25 cellular contexts compared by ENCODE assay signal in the genomic region with DNA sequence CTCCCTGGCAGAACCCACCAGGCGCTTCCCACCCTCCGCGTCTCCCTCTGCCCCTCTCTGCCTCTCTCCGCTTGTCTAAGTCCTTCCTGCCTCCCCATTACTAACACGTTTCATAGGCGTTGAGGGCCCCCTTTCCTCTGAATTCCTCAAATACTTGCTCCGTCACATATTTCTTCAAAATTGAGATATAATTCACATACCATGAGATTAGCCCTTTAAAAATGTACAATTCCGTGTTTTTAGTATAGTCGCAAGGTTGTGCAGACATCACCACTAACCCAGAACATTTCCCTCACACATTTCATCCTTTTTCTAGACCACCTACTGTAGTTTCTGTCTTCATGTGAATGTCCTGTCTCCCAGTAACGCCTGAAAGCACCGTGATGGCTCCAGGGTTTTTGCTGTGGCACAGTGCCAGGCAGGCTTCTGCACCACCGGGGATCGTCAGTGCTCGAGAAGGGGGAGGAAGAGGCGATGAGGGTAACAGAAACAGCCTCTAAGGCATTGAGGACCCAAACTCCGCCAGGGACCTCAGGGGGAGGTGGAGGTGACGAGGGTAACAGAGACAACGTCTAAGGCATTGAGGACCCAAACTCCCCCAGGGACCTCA.
A peak's percentile ranks its signal among the peaks of the same experiment; 100 is the strongest.
DNase-seq lines count a peak whose midpoint lies in the region; ATAC-seq and TF ChIP-seq lines count a peak whose summit lies in the region.
"Had no signal": no experiment of that assay in that cellular context is flagged by ENCODE, and none has a peak within 500 bp of the region (broad histone marks: within the 10 kb centered on the region; RNA-seq: fewer than 3 reads in every experiment).

No MANE protein-coding gene starts in this region.

- peaks cover 6% of the 10 kb centered on the region for H3K4me1 ChIP-seq in left ventricle myocardium inferior
- peaks cover 47% of the 10 kb centered on the region for H3K4me1 ChIP-seq in SJCRH30
- H3K4me1 ChIP-seq: HAP-1 had no signal

- H3K36me3 ChIP-seq in left ventricle myocardium inferior, result peaks cover 3% of the 10 kb centered on the region
- no peaks in the 10 kb centered on the region for H3K36me3 ChIP-seq in SJCRH30
- H3K36me3 ChIP-seq: HAP-1 had no signal

- no peak for ATAC-seq in activated naive CD4-positive, alpha-beta T cell treated with anti-CD3 and anti-CD28 coated beads, Interleukin-2, amount 50 U/mL, for 72 hours
- ATAC-seq: GM23338 had no signal

- no peaks in the 10 kb centered on the region for H3K27me3 ChIP-seq in left ventricle myocardium inferior (ENCODE audit: low read depth)
- H3K27me3 ChIP-seq in SJCRH30, result no peaks in the 10 kb centered on the region

- intact Hi-C loops in cardiac septum (cut with DNase I), result no loop called here
- intact Hi-C loops in left ventricle myocardium inferior (cut with micrococcal nuclease), result no loop called here

- DNase-seq in NCI-H1417 (lab: John Stamatoyannopoulos, UW) (peak in 2 of 3 experiments; percentile 51 to 61), NCI-H1417 treated with DMSO at 0.1 percent for 48 hours (lab: John Stamatoyannopoulos, UW) (no peak), cardiac septum (ENCODE audit: low spot score) (peak; percentile 57), left ventricle myocardium inferior (no peak), SJCRH30 (peak; percentile 33 to 48), DMS114 treated with DMSO at 0.1 percent for 48 hours (lab: John Stamatoyannopoulos, UW; ENCODE audit: unreplicated experiment) (no peak), NCI-H1694 treated with DMSO at 0.1 percent for 48 hours (lab: John Stamatoyannopoulos, UW) (no peak)
- no peak for DNase-seq in activated naive CD4-positive, alpha-beta T cell treated with anti-CD3 and anti-CD28 coated beads, Interleukin-2, amount 50 U/mL, for 72 hours (ENCODE audit: low spot score in 2 of 2)
- DNase-seq: 8988T; Calu3; CD8-positive, alpha-beta memory T cell; EL; GF-D8; NCI-H187; NCI-H2107; NCI-H446 treated with DMSO at 0.1 percent for 48 hours; NCI-H526 treated with DMSO at 0.1 percent for 48 hours; SHP77 treated with DMSO at 0.1 percent for 48 hours; SK-N-SH; T-helper 2 cell had no signal

- TF ChIP-seq CTCF in left ventricle myocardium inferior (IDR thresholded peaks at IDR 0.05; ENCODE audit: borderline replicate concordance), result no peak

- no peaks in the 10 kb centered on the region for H3K9me3 ChIP-seq in left ventricle myocardium inferior (replicated peaks)
- H3K9me3 ChIP-seq in SJCRH30 (replicated peaks), result no peaks in the 10 kb centered on the region
- H3K9me3 ChIP-seq: HAP-1, SK-N-SH had no signal

- no peaks in the 10 kb centered on the region for H3K9me3 Mint-ChIP-seq in activated naive CD4-positive, alpha-beta T cell treated with anti-CD3 and anti-CD28 coated beads, Interleukin-2, amount 50 U/mL, for 72 hours
- H3K9me3 Mint-ChIP-seq: CD8-positive, alpha-beta memory T cell; GM23338 had no signal

- H3K36me3 Mint-ChIP-seq in activated naive CD4-positive, alpha-beta T cell treated with anti-CD3 and anti-CD28 coated beads, Interleukin-2, amount 50 U/mL, for 72 hours, result no peaks in the 10 kb centered on the region

- H3K27ac ChIP-seq in left ventricle myocardium inferior (replicated peaks) (no peak overlapping the region), SJCRH30 (no peak overlapping the region)
- H3K27ac ChIP-seq: C4-2B, KMS-11, RWPE1 had no signal

- H3K4me3 ChIP-seq in left ventricle myocardium inferior, result no peak overlapping the region
- H3K4me3 ChIP-seq in SJCRH30, result no peak overlapping the region
- H3K4me3 ChIP-seq: GM23338, HAP-1 had no signal

- no peak overlapping the region for H3K27ac Mint-ChIP-seq in activated naive CD4-positive, alpha-beta T cell treated with anti-CD3 and anti-CD28 coated beads, Interleukin-2, amount 50 U/mL, for 72 hours
- H3K27ac Mint-ChIP-seq: CD8-positive, alpha-beta memory T cell; GM23338 had no signal

Comparison
In these comparisons a context has a peak if more than half of its experiments do, and no peak if none do; other contexts are left out.
1. DNase-seq: peak in NCI-H1417 (2 of 3), cardiac septum (single experiment) and SJCRH30 (2 of 2); none in NCI-H1417 treated with DMSO at 0.1 percent for 48 hours (single experiment), left ventricle myocardium inferior (single experiment), activated naive CD4-positive, alpha-beta T cell treated with anti-CD3 and anti-CD28 coated beads, Interleukin-2, amount 50 U/mL, for 72 hours (0 of 2), DMS114 treated with DMSO at 0.1 percent for 48 hours (single experiment) and NCI-H1694 treated with DMSO at 0.1 percent for 48 hours (single experiment).